19 cellular contexts compared by ENCODE assay signal in genomic region chr3:12253944-12254343, GRCh38. TPM values are rescaled to one million over a fixed set of nuclear protein-coding genes. Genes with fewer than 3 reads are reported as not detected.
"Had no signal": no experiment of that assay in that cellular context is flagged by ENCODE, and none has a peak within 500 bp of the region (broad histone marks: within the 10 kb centered on the region; RNA-seq: fewer than 3 reads in every experiment).

No MANE protein-coding gene starts in this region.

- H3K36me3 Mint-ChIP-seq: activated naive CD8-positive, alpha-beta T cell treated with anti-CD3 and anti-CD28 coated beads, Interleukin-2, amount 10 ng/mL, durations not matched to agents 7 days and 5 days; stimulated activated memory B cell treated with anti-CD40 and anti-IgM and Interleukin-4, amounts not matched to agents 10 μg/mL and 1 μg/mL and 100 μg/mL, for 72 hours had no signal

- H3K27me3 ChIP-seq: right lobe of liver, spleen, tibial nerve had no signal

- ATAC-seq: esophagus mucosa; natural killer cell treated with Interleukin-12 subunit alpha and Interleukin-12 subunit beta and Interleukin-15 and Interleukin-18, amount 100 ng/mL, for 72 hours; stimulated activated memory B cell treated with anti-CD40 and anti-IgM and Interleukin-4, amounts not matched to agents 10 μg/mL and 1 μg/mL and 100 μg/mL, for 72 hours had no signal

- H3K36me3 ChIP-seq: prostate gland, right lobe of liver, spleen, tibial nerve had no signal

- DNase-seq: activated CD4-positive, alpha-beta T cell treated with anti-CD3 and anti-CD28 coated beads, Interleukin-2, amount 50 U/mL, for 1 hour; activated CD4-positive, CD25-positive, alpha-beta regulatory T cell; activated naive CD8-positive, alpha-beta T cell treated with anti-CD3 and anti-CD28 coated beads, Interleukin-2, amount 10 ng/mL, durations not matched to agents 7 days and 5 days; anterior cingulate cortex; cerebellar nuclear complex; glutamatergic neuron; immature natural killer cell; mucosa of descending colon; occipital lobe; right lobe of liver; spleen; stimulated activated CD4-positive, alpha-beta T cell treated with anti-CD3 and anti-CD28 coated beads, Interleukin-1b, Interleukin-23, amount 100 ng/mL, for 48 hours; T-helper 2 cell had no signal

- H3K4me1 ChIP-seq: prostate gland, right lobe of liver, tibial nerve had no signal

- H3K9me3 ChIP-seq: prostate gland had no signal

- H3K4me3 ChIP-seq: lung, mucosa of descending colon, prostate gland, right lobe of liver, spleen, tibial nerve had no signal

- H3K27ac Mint-ChIP-seq: activated naive CD8-positive, alpha-beta T cell treated with anti-CD3 and anti-CD28 coated beads, Interleukin-2, amount 10 ng/mL, durations not matched to agents 7 days and 5 days; immature natural killer cell; natural killer cell treated with Interleukin-12 subunit alpha and Interleukin-12 subunit beta and Interleukin-15 and Interleukin-18, amount 100 ng/mL, for 72 hours; stimulated activated memory B cell treated with anti-CD40 and anti-IgM and Interleukin-4, amounts not matched to agents 10 μg/mL and 1 μg/mL and 100 μg/mL, for 72 hours had no signal

- H3K4me1 Mint-ChIP-seq: activated naive CD8-positive, alpha-beta T cell treated with anti-CD3 and anti-CD28 coated beads, Interleukin-2, amount 10 ng/mL, durations not matched to agents 7 days and 5 days; immature natural killer cell; stimulated activated memory B cell treated with anti-CD40 and anti-IgM and Interleukin-4, amounts not matched to agents 10 μg/mL and 1 μg/mL and 100 μg/mL, for 72 hours had no signal

- H3K27ac ChIP-seq: prostate gland, right lobe of liver, tibial nerve had no signal

- H3K9me3 Mint-ChIP-seq: natural killer cell treated with Interleukin-12 subunit alpha and Interleukin-12 subunit beta and Interleukin-15 and Interleukin-18, amount 100 ng/mL, for 72 hours had no signal

- H3K4me3 Mint-ChIP-seq: activated naive CD8-positive, alpha-beta T cell treated with anti-CD3 and anti-CD28 coated beads, Interleukin-2, amount 10 ng/mL, durations not matched to agents 7 days and 5 days; immature natural killer cell; natural killer cell treated with Interleukin-12 subunit alpha and Interleukin-12 subunit beta and Interleukin-15 and Interleukin-18, amount 100 ng/mL, for 72 hours; stimulated activated memory B cell treated with anti-CD40 and anti-IgM and Interleukin-4, amounts not matched to agents 10 μg/mL and 1 μg/mL and 100 μg/mL, for 72 hours had no signal

RNA-seq across cellular contexts. Expression of gene PPARG, which starts 34.9 kb away (rescaled TPM):
- polyA plus RNA-seq: immature natural killer cell had no signal
